Comparison of ENCODE assay signal across 1 cellular context in genomic region chr2:127627740-127628571, GRCh38.
TF ChIP-seq lines count a peak whose summit lies in the region.

No MANE protein-coding gene starts in this region.

TF ChIP-seq in K562, 482 proteins besides CTCF, POLR2A, EP300 and RAD21:
- TF ChIP-seq SUPT5H (IDR thresholded peaks at IDR 0.05) (no peak), MAX (CRISPR knock-in tag; IDR thresholded peaks at IDR 0.05) (peak; percentile 36; the same call in 1 of the 2 replicates)
